Comparison of ENCODE assay signal across 11 cellular contexts in genomic region chr1:178599745-178600144, GRCh38.
A peak's percentile ranks its signal among the peaks of the same experiment; 100 is the strongest.
DNase-seq lines count a peak whose midpoint lies in the region; ATAC-seq, FAIRE-seq and TF ChIP-seq lines count a peak whose summit lies in the region.
"Had no signal": no experiment of that assay in that cellular context is flagged by ENCODE, and none has a peak within 500 bp of the region (broad histone marks: within the 10 kb centered on the region; RNA-seq: fewer than 3 reads in every experiment).

No MANE protein-coding gene starts in this region.

- no peak for TF ChIP-seq CTCF in activated B cell treated with CpG ODN at 0.5 μM for 24 hours (IDR thresholded peaks at IDR 0.05)

- CTCF ChIA-PET in activated B cell treated with CpG ODN at 0.5 μM for 24 hours (lab: Charles Lee), result interaction anchor here (0.7 to 1.7 kb wide), 3 partner anchors 18 to 403 kb away, joined by 3 to 7 read pairs (median 3); no protein-coding TSS in a partner anchor

- no peaks in the 10 kb centered on the region for H3K27me3 Mint-ChIP-seq in activated B cell treated with CpG ODN at 0.5 μM for 24 hours

- peak overlapping the region; percentile 30 for H3K4me3 Mint-ChIP-seq in activated B cell treated with CpG ODN at 0.5 μM for 24 hours
- H3K4me3 Mint-ChIP-seq: activated CD4-positive, alpha-beta T cell treated with anti-CD3 and anti-CD28 coated beads for 36 hours had no signal

- peaks cover 91% of the 10 kb centered on the region for H3K4me1 Mint-ChIP-seq in activated B cell treated with CpG ODN at 0.5 μM for 24 hours
- H3K4me1 Mint-ChIP-seq: activated CD4-positive, alpha-beta T cell treated with anti-CD3 and anti-CD28 coated beads for 36 hours had no signal

- FAIRE-seq in GM18507 (lab: Jason Lieb, UNC), result peak; percentile 24
- FAIRE-seq: endothelial cell of umbilical vein had no signal

- H3K9me3 Mint-ChIP-seq in activated B cell treated with CpG ODN at 0.5 μM for 24 hours, result peaks cover 8% of the 10 kb centered on the region

- ATAC-seq in GM21526 (IDR thresholded peaks at IDR 0.05; ENCODE audit: low FRiP score, unreplicated experiment) (peak; percentile 64), HG03135 (IDR thresholded peaks at IDR 0.05; ENCODE audit: unreplicated experiment) (peak; percentile 64), activated B cell treated with CpG ODN at 0.5 μM for 24 hours (ENCODE audit: low read depth) (peak; percentile 69)
- ATAC-seq: activated CD4-positive, alpha-beta T cell treated with anti-CD3 and anti-CD28 coated beads for 36 hours had no signal

- DNase-seq in GM18507 (ENCODE audit: extremely low spot score, insufficient read length, low read depth) (no peak), activated B cell treated with CpG ODN at 0.5 μM for 24 hours (no peak), NCI-H2107 treated with DMSO at 0.1 percent for 48 hours (lab: John Stamatoyannopoulos, UW; ENCODE audit: unreplicated experiment) (no peak), NCI-H748 (lab: John Stamatoyannopoulos, UW; ENCODE audit: unreplicated experiment) (no peak), NK-92 (lab: John Stamatoyannopoulos, UW; ENCODE audit: unreplicated experiment) (no peak), epidermal melanocyte (ENCODE audit: insufficient read length, low spot score) (no peak)
- DNase-seq: activated CD4-positive, alpha-beta T cell treated with anti-CD3 and anti-CD28 coated beads for 36 hours; NCI-H1417 treated with DMSO at 0.1 percent for 48 hours had no signal

- intact Hi-C loops in activated B cell treated with CpG ODN at 0.5 μM for 24 hours (cut with micrococcal nuclease), result loop anchor here (1.0 to 2.0 kb wide), 2 partner anchors 9 to 17 kb away; no protein-coding TSS in a partner anchor

- POLR2A ChIA-PET in activated B cell treated with CpG ODN at 0.5 μM for 24 hours (lab: Charles Lee), result interaction anchor here (1.0 to 16.2 kb wide), 4 partner anchors 6 to 54 kb away, joined by 3 to 394 read pairs (median 31); no protein-coding TSS in a partner anchor

- H3K36me3 Mint-ChIP-seq in activated B cell treated with CpG ODN at 0.5 μM for 24 hours (ENCODE audit: low read depth), result peaks cover 33% of the 10 kb centered on the region

- peak overlapping the region; percentile 88 for H3K27ac Mint-ChIP-seq in activated B cell treated with CpG ODN at 0.5 μM for 24 hours
- H3K27ac Mint-ChIP-seq: activated CD4-positive, alpha-beta T cell treated with anti-CD3 and anti-CD28 coated beads for 36 hours had no signal
